Comparison of ENCODE assay signal across 4 cellular contexts in the genomic region with DNA sequence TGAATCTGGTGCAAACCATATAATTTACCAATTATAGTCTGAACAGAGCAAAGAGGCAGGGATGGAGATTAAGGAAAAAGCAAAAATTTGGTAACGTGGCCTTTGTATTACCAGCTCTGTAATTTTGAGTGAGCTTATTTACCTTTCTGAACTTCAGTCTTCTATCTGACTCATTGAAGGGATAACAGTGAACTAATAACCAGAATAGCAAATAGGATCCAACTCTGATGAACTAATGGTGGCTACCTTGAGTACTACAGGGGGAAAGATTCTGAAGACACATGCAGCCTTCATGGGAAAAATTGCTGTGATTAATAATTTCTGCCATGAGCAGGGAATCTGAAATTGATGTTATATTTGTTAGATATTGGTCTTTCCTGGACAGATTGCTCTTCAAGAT.
TF ChIP-seq lines count a peak whose summit lies in the region.

No MANE protein-coding gene starts in this region.

TF ChIP-seq in SK-N-SH treated with all-trans-retinoic acid at 6 μM for 48 hours, 23 proteins besides CTCF, POLR2A, EP300 and RAD21 (continues in another document):
- TF ChIP-seq ZC3H10 (CRISPR knock-in tag; IDR thresholded peaks at IDR 0.05): no peak
- TF ChIP-seq, protein P1, sequence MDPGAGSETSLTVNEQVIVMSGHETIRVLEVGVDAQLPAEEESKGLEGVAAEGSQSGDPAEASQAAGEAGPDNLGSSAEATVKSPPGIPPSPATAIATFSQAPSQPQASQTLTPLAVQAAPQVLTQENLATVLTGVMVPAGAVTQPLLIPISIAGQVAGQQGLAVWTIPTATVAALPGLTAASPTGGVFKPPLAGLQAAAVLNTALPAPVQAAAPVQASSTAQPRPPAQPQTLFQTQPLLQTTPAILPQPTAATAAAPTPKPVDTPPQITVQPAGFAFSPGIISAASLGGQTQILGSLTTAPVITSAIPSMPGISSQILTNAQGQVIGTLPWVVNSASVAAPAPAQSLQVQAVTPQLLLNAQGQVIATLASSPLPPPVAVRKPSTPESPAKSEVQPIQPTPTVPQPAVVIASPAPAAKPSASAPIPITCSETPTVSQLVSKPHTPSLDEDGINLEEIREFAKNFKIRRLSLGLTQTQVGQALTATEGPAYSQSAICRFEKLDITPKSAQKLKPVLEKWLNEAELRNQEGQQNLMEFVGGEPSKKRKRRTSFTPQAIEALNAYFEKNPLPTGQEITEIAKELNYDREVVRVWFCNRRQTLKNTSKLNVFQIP (CRISPR knock-in tag; IDR thresholded peaks at IDR 0.05; ENCODE audit: borderline replicate concordance, low read depth): no peak
- no peak for TF ChIP-seq BACH2 (CRISPR knock-in tag; IDR thresholded peaks at IDR 0.05; ENCODE audit: borderline replicate concordance)
- no peak for TF ChIP-seq TCF4 (CRISPR knock-in tag; IDR thresholded peaks at IDR 0.05; ENCODE audit: borderline replicate concordance)
- TF ChIP-seq ISL1 (CRISPR knock-in tag; IDR thresholded peaks at IDR 0.05): no peak
- TF ChIP-seq ZFP30 (CRISPR knock-in tag; IDR thresholded peaks at IDR 0.05): no peak
- TF ChIP-seq ZFP3 (CRISPR knock-in tag; IDR thresholded peaks at IDR 0.05): no peak
- TF ChIP-seq, protein P2, sequence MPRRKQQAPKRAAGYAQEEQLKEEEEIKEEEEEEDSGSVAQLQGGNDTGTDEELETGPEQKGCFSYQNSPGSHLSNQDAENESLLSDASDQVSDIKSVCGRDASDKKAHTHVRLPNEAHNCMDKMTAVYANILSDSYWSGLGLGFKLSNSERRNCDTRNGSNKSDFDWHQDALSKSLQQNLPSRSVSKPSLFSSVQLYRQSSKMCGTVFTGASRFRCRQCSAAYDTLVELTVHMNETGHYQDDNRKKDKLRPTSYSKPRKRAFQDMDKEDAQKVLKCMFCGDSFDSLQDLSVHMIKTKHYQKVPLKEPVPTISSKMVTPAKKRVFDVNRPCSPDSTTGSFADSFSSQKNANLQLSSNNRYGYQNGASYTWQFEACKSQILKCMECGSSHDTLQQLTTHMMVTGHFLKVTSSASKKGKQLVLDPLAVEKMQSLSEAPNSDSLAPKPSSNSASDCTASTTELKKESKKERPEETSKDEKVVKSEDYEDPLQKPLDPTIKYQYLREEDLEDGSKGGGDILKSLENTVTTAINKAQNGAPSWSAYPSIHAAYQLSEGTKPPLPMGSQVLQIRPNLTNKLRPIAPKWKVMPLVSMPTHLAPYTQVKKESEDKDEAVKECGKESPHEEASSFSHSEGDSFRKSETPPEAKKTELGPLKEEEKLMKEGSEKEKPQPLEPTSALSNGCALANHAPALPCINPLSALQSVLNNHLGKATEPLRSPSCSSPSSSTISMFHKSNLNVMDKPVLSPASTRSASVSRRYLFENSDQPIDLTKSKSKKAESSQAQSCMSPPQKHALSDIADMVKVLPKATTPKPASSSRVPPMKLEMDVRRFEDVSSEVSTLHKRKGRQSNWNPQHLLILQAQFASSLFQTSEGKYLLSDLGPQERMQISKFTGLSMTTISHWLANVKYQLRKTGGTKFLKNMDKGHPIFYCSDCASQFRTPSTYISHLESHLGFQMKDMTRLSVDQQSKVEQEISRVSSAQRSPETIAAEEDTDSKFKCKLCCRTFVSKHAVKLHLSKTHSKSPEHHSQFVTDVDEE (CRISPR knock-in tag; IDR thresholded peaks at IDR 0.05): no peak
- TF ChIP-seq RARB (CRISPR knock-in tag; IDR thresholded peaks at IDR 0.05): no peak
- no peak for TF ChIP-seq SNAI2 (CRISPR knock-in tag; IDR thresholded peaks at IDR 0.05)

TF ChIP-seq in SK-N-SH, 30 proteins besides CTCF, POLR2A, EP300 and RAD21:
- TF ChIP-seq NRF1 (IDR thresholded peaks at IDR 0.05; ENCODE audit: low read depth, low read length): no peak
- TF ChIP-seq GATA2 (CRISPR knock-in tag; IDR thresholded peaks at IDR 0.05): no peak
- no peak for TF ChIP-seq NFIC (IDR thresholded peaks at IDR 0.05; ENCODE audit: borderline replicate concordance)
- TF ChIP-seq, protein P3, sequence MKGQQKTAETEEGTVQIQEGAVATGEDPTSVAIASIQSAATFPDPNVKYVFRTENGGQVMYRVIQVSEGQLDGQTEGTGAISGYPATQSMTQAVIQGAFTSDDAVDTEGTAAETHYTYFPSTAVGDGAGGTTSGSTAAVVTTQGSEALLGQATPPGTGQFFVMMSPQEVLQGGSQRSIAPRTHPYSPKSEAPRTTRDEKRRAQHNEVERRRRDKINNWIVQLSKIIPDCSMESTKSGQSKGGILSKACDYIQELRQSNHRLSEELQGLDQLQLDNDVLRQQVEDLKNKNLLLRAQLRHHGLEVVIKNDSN (IDR thresholded peaks at IDR 0.05; ENCODE audit: borderline replicate concordance, low read depth): no peak
- no peak for TF ChIP-seq MXI1 (IDR thresholded peaks at IDR 0.05; ENCODE audit: low read depth, low read length)
- TF ChIP-seq, protein P4, sequence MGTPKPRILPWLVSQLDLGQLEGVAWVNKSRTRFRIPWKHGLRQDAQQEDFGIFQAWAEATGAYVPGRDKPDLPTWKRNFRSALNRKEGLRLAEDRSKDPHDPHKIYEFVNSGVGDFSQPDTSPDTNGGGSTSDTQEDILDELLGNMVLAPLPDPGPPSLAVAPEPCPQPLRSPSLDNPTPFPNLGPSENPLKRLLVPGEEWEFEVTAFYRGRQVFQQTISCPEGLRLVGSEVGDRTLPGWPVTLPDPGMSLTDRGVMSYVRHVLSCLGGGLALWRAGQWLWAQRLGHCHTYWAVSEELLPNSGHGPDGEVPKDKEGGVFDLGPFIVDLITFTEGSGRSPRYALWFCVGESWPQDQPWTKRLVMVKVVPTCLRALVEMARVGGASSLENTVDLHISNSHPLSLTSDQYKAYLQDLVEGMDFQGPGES (IDR thresholded peaks at IDR 0.05; ENCODE audit: low read depth, low read length): no peak
- no peak for TF ChIP-seq ELF1 (IDR thresholded peaks at IDR 0.05)
- TF ChIP-seq RXRA (IDR thresholded peaks at IDR 0.05; ENCODE audit: borderline replicate concordance, low read depth): no peak
- TF ChIP-seq GABPA (IDR thresholded peaks at IDR 0.05; ENCODE audit: low read depth): no peak
- no peak for TF ChIP-seq FOSL2 (IDR thresholded peaks at IDR 0.05; ENCODE audit: borderline replicate concordance, low read depth)
- TF ChIP-seq SIN3A (IDR thresholded peaks at IDR 0.05; ENCODE audit: borderline replicate concordance, low read depth, low read length): no peak

TF ChIP-seq in K562, 482 proteins besides CTCF, POLR2A, EP300 and RAD21:
- TF ChIP-seq NFRKB (IDR thresholded peaks at IDR 0.05; ENCODE audit: low read depth): no peak
- no peak for TF ChIP-seq RBM39 (optimal IDR thresholded peaks at IDR 0.05; ENCODE audit: low read depth, low read length)
- TF ChIP-seq, protein P5, sequence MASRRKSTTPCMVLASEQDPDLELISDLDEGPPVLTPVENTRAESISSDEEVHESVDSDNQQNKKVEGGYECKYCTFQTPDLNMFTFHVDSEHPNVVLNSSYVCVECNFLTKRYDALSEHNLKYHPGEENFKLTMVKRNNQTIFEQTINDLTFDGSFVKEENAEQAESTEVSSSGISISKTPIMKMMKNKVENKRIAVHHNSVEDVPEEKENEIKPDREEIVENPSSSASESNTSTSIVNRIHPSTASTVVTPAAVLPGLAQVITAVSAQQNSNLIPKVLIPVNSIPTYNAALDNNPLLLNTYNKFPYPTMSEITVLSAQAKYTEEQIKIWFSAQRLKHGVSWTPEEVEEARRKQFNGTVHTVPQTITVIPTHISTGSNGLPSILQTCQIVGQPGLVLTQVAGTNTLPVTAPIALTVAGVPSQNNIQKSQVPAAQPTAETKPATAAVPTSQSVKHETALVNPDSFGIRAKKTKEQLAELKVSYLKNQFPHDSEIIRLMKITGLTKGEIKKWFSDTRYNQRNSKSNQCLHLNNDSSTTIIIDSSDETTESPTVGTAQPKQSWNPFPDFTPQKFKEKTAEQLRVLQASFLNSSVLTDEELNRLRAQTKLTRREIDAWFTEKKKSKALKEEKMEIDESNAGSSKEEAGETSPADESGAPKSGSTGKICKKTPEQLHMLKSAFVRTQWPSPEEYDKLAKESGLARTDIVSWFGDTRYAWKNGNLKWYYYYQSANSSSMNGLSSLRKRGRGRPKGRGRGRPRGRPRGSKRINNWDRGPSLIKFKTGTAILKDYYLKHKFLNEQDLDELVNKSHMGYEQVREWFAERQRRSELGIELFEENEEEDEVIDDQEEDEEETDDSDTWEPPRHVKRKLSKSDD (conservative IDR thresholded peaks at IDR 0.05; ENCODE audit: low read length): no peak
- TF ChIP-seq TCF7 (IDR thresholded peaks at IDR 0.05; ENCODE audit: borderline replicate concordance): no peak
- TF ChIP-seq ZNF778 (CRISPR knock-in tag; IDR thresholded peaks at IDR 0.05): no peak
- no peak for TF ChIP-seq TBL1XR1 (IDR thresholded peaks at IDR 0.05; ENCODE audit: low read length in 2 of 2)
- TF ChIP-seq TAF15 (IDR thresholded peaks at IDR 0.05; ENCODE audit: low read depth, low read length): no peak
- TF ChIP-seq KDM2B (CRISPR knock-in tag; IDR thresholded peaks at IDR 0.05): no peak

TF ChIP-seq in HepG2, 621 proteins besides CTCF, POLR2A, EP300 and RAD21:
- TF ChIP-seq, protein P6, sequence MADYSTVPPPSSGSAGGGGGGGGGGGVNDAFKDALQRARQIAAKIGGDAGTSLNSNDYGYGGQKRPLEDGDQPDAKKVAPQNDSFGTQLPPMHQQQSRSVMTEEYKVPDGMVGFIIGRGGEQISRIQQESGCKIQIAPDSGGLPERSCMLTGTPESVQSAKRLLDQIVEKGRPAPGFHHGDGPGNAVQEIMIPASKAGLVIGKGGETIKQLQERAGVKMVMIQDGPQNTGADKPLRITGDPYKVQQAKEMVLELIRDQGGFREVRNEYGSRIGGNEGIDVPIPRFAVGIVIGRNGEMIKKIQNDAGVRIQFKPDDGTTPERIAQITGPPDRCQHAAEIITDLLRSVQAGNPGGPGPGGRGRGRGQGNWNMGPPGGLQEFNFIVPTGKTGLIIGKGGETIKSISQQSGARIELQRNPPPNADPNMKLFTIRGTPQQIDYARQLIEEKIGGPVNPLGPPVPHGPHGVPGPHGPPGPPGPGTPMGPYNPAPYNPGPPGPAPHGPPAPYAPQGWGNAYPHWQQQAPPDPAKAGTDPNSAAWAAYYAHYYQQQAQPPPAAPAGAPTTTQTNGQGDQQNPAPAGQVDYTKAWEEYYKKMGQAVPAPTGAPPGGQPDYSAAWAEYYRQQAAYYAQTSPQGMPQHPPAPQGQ (CRISPR knock-in tag; IDR thresholded peaks at IDR 0.05; ENCODE audit: borderline replicate concordance): no peak
- TF ChIP-seq FOXA3 (CRISPR knock-in tag; IDR thresholded peaks at IDR 0.05): peak; percentile 63
- no peak for TF ChIP-seq ARNT (IDR thresholded peaks at IDR 0.05)
- peak; percentile 67; the same call in 1 of the 2 replicates for TF ChIP-seq LCORL (IDR thresholded peaks at IDR 0.05)
- TF ChIP-seq LCORL (CRISPR knock-in tag; IDR thresholded peaks at IDR 0.05): no peak
- no peak for TF ChIP-seq ZNF253 (CRISPR knock-in tag; IDR thresholded peaks at IDR 0.05; ENCODE audit: borderline replicate concordance)
- no peak for TF ChIP-seq SIX4 (CRISPR knock-in tag; IDR thresholded peaks at IDR 0.05)
- TF ChIP-seq FOXK2 (IDR thresholded peaks at IDR 0.05): peak; percentile 47; the same call in 1 of the 2 replicates
- no peak for TF ChIP-seq FOXA1 (IDR thresholded peaks at IDR 0.05)
- TF ChIP-seq FOXA1 (CRISPR knock-in tag; IDR thresholded peaks at IDR 0.05): peak; percentile 60
- TF ChIP-seq, protein P7, sequence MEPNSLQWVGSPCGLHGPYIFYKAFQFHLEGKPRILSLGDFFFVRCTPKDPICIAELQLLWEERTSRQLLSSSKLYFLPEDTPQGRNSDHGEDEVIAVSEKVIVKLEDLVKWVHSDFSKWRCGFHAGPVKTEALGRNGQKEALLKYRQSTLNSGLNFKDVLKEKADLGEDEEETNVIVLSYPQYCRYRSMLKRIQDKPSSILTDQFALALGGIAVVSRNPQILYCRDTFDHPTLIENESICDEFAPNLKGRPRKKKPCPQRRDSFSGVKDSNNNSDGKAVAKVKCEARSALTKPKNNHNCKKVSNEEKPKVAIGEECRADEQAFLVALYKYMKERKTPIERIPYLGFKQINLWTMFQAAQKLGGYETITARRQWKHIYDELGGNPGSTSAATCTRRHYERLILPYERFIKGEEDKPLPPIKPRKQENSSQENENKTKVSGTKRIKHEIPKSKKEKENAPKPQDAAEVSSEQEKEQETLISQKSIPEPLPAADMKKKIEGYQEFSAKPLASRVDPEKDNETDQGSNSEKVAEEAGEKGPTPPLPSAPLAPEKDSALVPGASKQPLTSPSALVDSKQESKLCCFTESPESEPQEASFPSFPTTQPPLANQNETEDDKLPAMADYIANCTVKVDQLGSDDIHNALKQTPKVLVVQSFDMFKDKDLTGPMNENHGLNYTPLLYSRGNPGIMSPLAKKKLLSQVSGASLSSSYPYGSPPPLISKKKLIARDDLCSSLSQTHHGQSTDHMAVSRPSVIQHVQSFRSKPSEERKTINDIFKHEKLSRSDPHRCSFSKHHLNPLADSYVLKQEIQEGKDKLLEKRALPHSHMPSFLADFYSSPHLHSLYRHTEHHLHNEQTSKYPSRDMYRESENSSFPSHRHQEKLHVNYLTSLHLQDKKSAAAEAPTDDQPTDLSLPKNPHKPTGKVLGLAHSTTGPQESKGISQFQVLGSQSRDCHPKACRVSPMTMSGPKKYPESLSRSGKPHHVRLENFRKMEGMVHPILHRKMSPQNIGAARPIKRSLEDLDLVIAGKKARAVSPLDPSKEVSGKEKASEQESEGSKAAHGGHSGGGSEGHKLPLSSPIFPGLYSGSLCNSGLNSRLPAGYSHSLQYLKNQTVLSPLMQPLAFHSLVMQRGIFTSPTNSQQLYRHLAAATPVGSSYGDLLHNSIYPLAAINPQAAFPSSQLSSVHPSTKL (CRISPR knock-in tag; IDR thresholded peaks at IDR 0.05): peak; percentile 44; the same call in 1 of the 2 replicates
- TF ChIP-seq KMT2A (CRISPR knock-in tag; IDR thresholded peaks at IDR 0.05): no peak
- no peak for TF ChIP-seq FOXK1 (CRISPR knock-in tag; IDR thresholded peaks at IDR 0.05; ENCODE audit: borderline replicate concordance, low read depth)
- no peak for TF ChIP-seq SOX13 (IDR thresholded peaks at IDR 0.05)
- TF ChIP-seq SOX13 (CRISPR knock-in tag; conservative IDR thresholded peaks at IDR 0.05 in 1 of 2, IDR thresholded peaks at IDR 0.05 in 1 of 2): no peak
- TF ChIP-seq NFIC (IDR thresholded peaks at IDR 0.05; ENCODE audit: low read length): no peak
- TF ChIP-seq CBFB (CRISPR knock-in tag; IDR thresholded peaks at IDR 0.05): no peak
- TF ChIP-seq ZNF883 (CRISPR knock-in tag; IDR thresholded peaks at IDR 0.05; ENCODE audit: not compliant biosample characterization): no peak
- TF ChIP-seq SKI (IDR thresholded peaks at IDR 0.05; ENCODE audit: partially characterized antibody): no peak
- TF ChIP-seq, protein P8, sequence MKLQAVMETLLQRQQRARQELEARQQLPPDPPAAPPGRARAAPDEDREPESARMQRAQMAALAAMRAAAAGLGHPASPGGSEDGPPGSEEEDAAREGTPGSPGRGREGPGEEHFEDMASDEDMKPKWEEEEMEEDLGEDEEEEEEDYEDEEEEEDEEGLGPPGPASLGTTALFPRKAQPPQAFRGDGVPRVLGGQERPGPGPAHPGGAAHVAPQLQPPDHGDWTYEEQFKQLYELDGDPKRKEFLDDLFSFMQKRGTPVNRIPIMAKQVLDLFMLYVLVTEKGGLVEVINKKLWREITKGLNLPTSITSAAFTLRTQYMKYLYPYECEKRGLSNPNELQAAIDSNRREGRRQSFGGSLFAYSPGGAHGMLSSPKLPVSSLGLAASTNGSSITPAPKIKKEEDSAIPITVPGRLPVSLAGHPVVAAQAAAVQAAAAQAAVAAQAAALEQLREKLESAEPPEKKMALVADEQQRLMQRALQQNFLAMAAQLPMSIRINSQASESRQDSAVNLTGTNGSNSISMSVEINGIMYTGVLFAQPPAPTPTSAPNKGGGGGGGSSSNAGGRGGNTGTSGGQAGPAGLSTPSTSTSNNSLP (IDR thresholded peaks at IDR 0.05; ENCODE audit: low read depth, low read length): peak; percentile 63
